12 cellular contexts compared by ENCODE assay signal in the genomic region with DNA sequence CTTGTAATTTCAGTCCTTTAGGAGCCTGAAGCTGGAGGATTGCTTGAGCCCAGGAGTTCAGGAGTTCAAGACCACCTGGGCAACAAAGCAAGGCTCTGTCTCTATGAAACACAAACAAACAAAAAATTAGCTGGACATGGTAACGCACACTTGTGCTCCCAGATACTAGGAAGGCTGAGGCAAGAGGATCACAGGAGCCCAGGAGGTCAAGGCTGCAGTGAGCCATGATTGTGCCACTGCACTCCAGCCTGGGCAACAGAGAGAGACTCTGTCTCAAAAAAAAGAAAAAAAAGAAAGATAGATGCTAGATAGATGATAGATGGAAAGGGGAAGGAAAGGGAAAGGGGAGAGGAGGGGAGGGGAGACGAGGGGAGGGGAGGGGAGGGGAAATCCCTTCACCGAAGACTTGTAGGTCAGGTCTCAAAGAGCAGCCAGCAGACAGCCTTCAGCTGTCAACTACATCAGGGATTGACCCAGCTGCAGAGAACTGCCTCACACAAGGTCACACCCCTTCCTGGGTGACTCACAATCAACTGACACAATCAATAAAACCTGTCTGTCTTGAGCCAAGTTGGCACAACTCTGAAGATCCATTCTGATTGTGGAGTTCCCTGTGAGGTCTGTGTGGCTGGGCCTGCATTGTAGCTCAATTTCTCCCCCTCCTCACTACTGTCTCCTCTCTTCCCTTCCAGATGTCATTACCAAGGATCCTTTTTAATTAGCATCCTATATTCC.
DNase-seq lines count a peak whose midpoint lies in the region; ATAC-seq, FAIRE-seq and TF ChIP-seq lines count a peak whose summit lies in the region.
"Had no signal": no experiment of that assay in that cellular context is flagged by ENCODE, and none has a peak within 500 bp of the region (broad histone marks: within the 10 kb centered on the region; RNA-seq: fewer than 3 reads in every experiment).

No MANE protein-coding gene starts in this region.

- no peaks in the 10 kb centered on the region for H3K27me3 Mint-ChIP-seq in Calu3 (ENCODE audit: unreplicated experiment)
- H3K27me3 Mint-ChIP-seq in CD4-positive, alpha-beta T cell, result no peaks in the 10 kb centered on the region

- peak overlapping the region; percentile 92 for H3K27ac Mint-ChIP-seq in Calu3 (ENCODE audit: unreplicated experiment)
- H3K27ac Mint-ChIP-seq in CD4-positive, alpha-beta T cell, result no peak overlapping the region

- ATAC-seq in GM18519 (IDR thresholded peaks at IDR 0.05; ENCODE audit: low FRiP score, unreplicated experiment), result no peak
- no peak for ATAC-seq in CD4-positive, alpha-beta T cell (ENCODE audit: poor library complexity)
- ATAC-seq: left ventricle myocardium superior had no signal

- H3K9me3 ChIP-seq in CD4-positive, alpha-beta T cell (ENCODE audit: control insufficient read depth, low read length), result no peaks in the 10 kb centered on the region

- peak; percentile 47 for FAIRE-seq in bronchial epithelial cell (lab: Jason Lieb, UNC)

- TF ChIP-seq CTCF in Calu3 (IDR thresholded peaks at IDR 0.05; ENCODE audit: unreplicated experiment) (no peak), bronchial epithelial cell (IDR thresholded peaks at IDR 0.05; ENCODE audit: insufficient read depth, low read length, severe bottlenecking) (no peak)
- no peak for TF ChIP-seq CTCF in CD4-positive, alpha-beta T cell (IDR thresholded peaks at IDR 0.05)

- BruUV-seq in Calu3 (replicated peaks; lab: Mats Ljungman, UMichigan), result no TSS peak

- H3K27me3 ChIP-seq in bronchial epithelial cell (ENCODE audit: control insufficient read depth, insufficient read depth, low read length), result no peaks in the 10 kb centered on the region
- H3K27me3 ChIP-seq in CD4-positive, alpha-beta T cell (ENCODE audit: control insufficient read depth, insufficient read depth, low read length), result no peaks in the 10 kb centered on the region

- CTCF ChIA-PET in Calu3 (lab: Charles Lee), result interaction anchor here (0.5 to 2.0 kb wide), 6 partner anchors 25 to 329 kb away, joined by 3 to 7 read pairs (median 5); no protein-coding TSS in a partner anchor
- CTCF ChIA-PET in CD4-positive, alpha-beta T cell (lab: Charles Lee), result no interaction called here

- peaks cover 21% of the 10 kb centered on the region for H3K4me1 Mint-ChIP-seq in Calu3 (ENCODE audit: low read depth, unreplicated experiment)
- no peaks in the 10 kb centered on the region for H3K4me1 Mint-ChIP-seq in CD4-positive, alpha-beta T cell (ENCODE audit: low read depth)

- H3K9me3 Mint-ChIP-seq in Calu3 (ENCODE audit: low read depth, unreplicated experiment), result no peaks in the 10 kb centered on the region
- H3K9me3 Mint-ChIP-seq in CD4-positive, alpha-beta T cell, result peaks cover 3% of the 10 kb centered on the region

- intact Hi-C loops in Calu3 (cut with micrococcal nuclease; ENCODE audit: unreplicated experiment), result loop anchor here (2.0 to 10.0 kb wide), 3 partner anchors 34 to 192 kb away; no protein-coding TSS in a partner anchor
- intact Hi-C loops in CD4-positive, alpha-beta T cell (cut with DNase I, micrococcal nuclease), result no loop called here

- peak overlapping the region; percentile 45 for H3K4me3 Mint-ChIP-seq in Calu3 (ENCODE audit: low read depth, unreplicated experiment)
- H3K4me3 Mint-ChIP-seq in CD4-positive, alpha-beta T cell, result no peak overlapping the region

- peak; percentile 85 for DNase-seq in Calu3
- peak; percentile 74 for DNase-seq in M059J (ENCODE audit: low read depth)
- peak; percentile 61 for DNase-seq in bronchial epithelial cell (ENCODE audit: low read depth)
- peak; percentile 87 for DNase-seq in mucosa of gallbladder (ENCODE audit: low spot score)
- DNase-seq in T-helper 1 cell, result no peak
- no peak for DNase-seq in CD4-positive, alpha-beta T cell
- DNase-seq in NOMO-1 treated with DMSO at 0.1 percent for 48 hours (lab: John Stamatoyannopoulos, UW; ENCODE audit: unreplicated experiment), result no peak
- DNase-seq: activated T-cell treated with anti-CD3 and anti-CD28 coated beads for 4 hours; Kasumi-1; left ventricle myocardium superior; stimulated activated CD4-positive, alpha-beta T cell treated with anti-CD3 and anti-CD28 coated beads, Interleukin-12 subunit alpha, Interleukin-12 subunit beta, amount 100 ng/mL, for 4 hours had no signal

- peaks cover 16% of the 10 kb centered on the region for H3K36me3 Mint-ChIP-seq in Calu3 (ENCODE audit: insufficient read depth, unreplicated experiment)
- H3K36me3 Mint-ChIP-seq in CD4-positive, alpha-beta T cell (ENCODE audit: low read depth), result no peaks in the 10 kb centered on the region

- no peak overlapping the region for H3K4me3 ChIP-seq in bronchial epithelial cell (ENCODE audit: low read depth, low read length)

- POLR2A ChIA-PET in CD4-positive, alpha-beta T cell (lab: Charles Lee), result no interaction called here

- no peaks in the 10 kb centered on the region for H3K36me3 ChIP-seq in bronchial epithelial cell (ENCODE audit: control insufficient read depth, insufficient read depth, low read length)

- no peak overlapping the region for H3K27ac ChIP-seq in CD4-positive, alpha-beta T cell (ENCODE audit: low read depth, low read length)

Comparison
In these comparisons a context has a peak if more than half of its experiments do, and no peak if none do; other contexts are left out.
1. DNase-seq: peak in Calu3 (single experiment), M059J (single experiment), bronchial epithelial cell (single experiment) and mucosa of gallbladder (single experiment); none in T-helper 1 cell (0 of 5), CD4-positive, alpha-beta T cell (0 of 10) and NOMO-1 treated with DMSO at 0.1 percent for 48 hours (single experiment).